20 cellular contexts compared by ENCODE assay signal in the genomic region with DNA sequence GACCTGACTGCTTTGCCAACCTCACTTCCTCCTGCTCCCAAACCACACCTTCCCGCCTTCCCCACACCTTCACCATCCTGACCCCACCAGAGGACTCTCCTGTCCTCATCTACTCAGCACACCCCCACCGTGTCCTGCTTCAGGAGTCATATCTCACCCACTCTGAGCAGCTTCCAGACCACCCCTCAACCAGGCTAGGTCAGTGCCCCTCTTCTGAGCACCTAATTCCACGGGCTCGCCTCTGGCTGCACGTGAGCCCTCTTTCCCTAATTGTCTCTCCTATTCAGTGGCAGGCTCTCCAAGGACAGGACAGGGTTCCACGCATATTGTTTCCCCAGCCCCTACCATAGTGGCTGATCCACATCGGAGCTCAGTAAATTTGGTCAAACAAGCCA. TPM values are rescaled to one million over a fixed set of nuclear protein-coding genes. Genes with fewer than 3 reads are reported as not detected.
A peak's percentile ranks its signal among the peaks of the same experiment; 100 is the strongest.
DNase-seq lines count a peak whose midpoint lies in the region; ATAC-seq, FAIRE-seq and TF ChIP-seq lines count a peak whose summit lies in the region.
"Had no signal": no experiment of that assay in that cellular context is flagged by ENCODE, and none has a peak within 500 bp of the region (broad histone marks: within the 10 kb centered on the region; RNA-seq: fewer than 3 reads in every experiment).

No MANE protein-coding gene starts in this region.

- peak overlapping the region in 1 of 2 experiments; percentile 83; a peak in 2 of 4 replicates for H3K9ac ChIP-seq in K562 (ENCODE audit: insufficient read depth in 1 of 2, low read depth in 2 of 2, low read length in 2 of 2)

- peak overlapping the region; percentile 73; the same call in 2 of the 3 replicates for H3K27ac ChIP-seq in K562 (ENCODE audit: extremely low read depth, low read depth, low read length)
- H3K27ac ChIP-seq: 22Rv1, lower lobe of right lung, psoas muscle had no signal

- peaks cover 67% of the 10 kb centered on the region for H3K79me2 ChIP-seq in K562 (ENCODE audit: control insufficient read depth, insufficient read depth, low read length)

- TF ChIP-seq EP300 in K562 (IDR thresholded peaks at IDR 0.05; ENCODE audit: low read length): no peak

- TF ChIP-seq CTCF in K562 (IDR thresholded peaks at IDR 0.05 in 2 of 3, conservative IDR thresholded peaks at IDR 0.05 in 1 of 3; ENCODE audit: insufficient read depth in 2 of 3, low read depth in 1 of 3, low read length in 3 of 3): no peak

- peaks cover 35 to 39% of the 10 kb centered on the region in 2 experiments; a peak in 4 of 5 replicates for H3K4me1 ChIP-seq in K562 (replicated peaks in 1 of 2; ENCODE audit: control insufficient read depth in 2 of 2, insufficient read depth in 2 of 2, low read length in 2 of 2)

- TF ChIP-seq POLR2A in K562 (conservative IDR thresholded peaks at IDR 0.05): no peak

- no peak for ATAC-seq in K562
- ATAC-seq in GM18858 (IDR thresholded peaks at IDR 0.05; ENCODE audit: unreplicated experiment): no peak
- ATAC-seq: activated CD8-positive, alpha-beta T cell treated with anti-CD3 and anti-CD28 coated beads for 36 hours had no signal

- peak; percentile 45 for DNase-seq in activated CD8-positive, alpha-beta memory T cell treated with anti-CD3 and anti-CD28 coated beads for 24 hours
- DNase-seq in activated CD8-positive, alpha-beta memory T cell treated with anti-CD3 and anti-CD28 coated beads, Interleukin-2, amount 50 U/mL, for 48 hours: no peak
- no peak for DNase-seq in K562 (ENCODE audit: extremely low read depth in 1 of 4, low spot score in 3 of 4)
- DNase-seq in left kidney (ENCODE audit: low read depth, low spot score): peak; percentile 7
- DNase-seq in posterior vena cava (ENCODE audit: low spot score): peak; percentile 44
- no peak for DNase-seq in occipital lobe (lab: John Stamatoyannopoulos, UW)
- DNase-seq in stimulated activated CD4-positive, alpha-beta T cell treated with anti-CD3 and anti-CD28 coated beads, Interleukin-4, amount 100 ng/mL, for 4 hours: no peak
- DNase-seq: activated CD8-positive, alpha-beta T cell treated with anti-CD3 and anti-CD28 coated beads for 36 hours; activated effector memory CD4-positive, alpha-beta T cell treated with anti-CD3 and anti-CD28 coated beads, Interleukin-2, amount 50 U/mL, for 16 hours; activated T-cell treated with anti-CD3 and anti-CD28 coated beads, Interleukin-2, amount 50 U/mL, for 1 hour; lower lobe of right lung; NCI-H1105; NCI-H1930; NCI-H69; psoas muscle had no signal

- CTCF ChIA-PET in K562 (lab: Yijun Ruan, JAX; ENCODE audit: low intra/inter-chr PET ratio): no interaction called here

- peaks cover 69% of the 10 kb centered on the region for H3K36me3 ChIP-seq in K562 (ENCODE audit: control insufficient read depth, insufficient read depth, low read length)
- H3K36me3 ChIP-seq: thoracic aorta had no signal

- peaks cover 17% of the 10 kb centered on the region for H3K9me1 ChIP-seq in K562 (ENCODE audit: control insufficient read depth, insufficient read depth, low read length)

- POLR2A ChIA-PET in K562 (lab: Yijun Ruan, JAX): interaction anchor here (0.6 to 2.0 kb wide), 5 partner anchors 10 to 558 kb away, joined by 3 to 6 read pairs (median 3); a partner anchor contains a TSS

- no peaks in the 10 kb centered on the region for H3K9me3 ChIP-seq in K562 (replicated peaks; ENCODE audit: control insufficient read depth, insufficient read depth, low read depth, low read length)
- H3K9me3 ChIP-seq: lower lobe of right lung, psoas muscle, thoracic aorta had no signal

- FAIRE-seq in K562 (lab: Jason Lieb, UNC): no peak
- FAIRE-seq: GM12878, TTC549 had no signal

- H3K4me3 ChIP-seq in K562: no peak overlapping the region
- H3K4me3 ChIP-seq: GM12878, lower lobe of right lung, psoas muscle, thoracic aorta had no signal

- H4K20me1 ChIP-seq in K562 (replicated peaks; ENCODE audit: control insufficient read depth, insufficient read depth, low read length): peaks cover 25% of the 10 kb centered on the region

- H2AFZ ChIP-seq in K562 (ENCODE audit: low read depth, low read length): no peak overlapping the region

- BruUV-seq in K562 (replicated peaks; lab: Mats Ljungman, UMichigan): no TSS peak

- no peaks in the 10 kb centered on the region for H3K27me3 ChIP-seq in K562 (ENCODE audit: control insufficient read depth in 2 of 2, insufficient read depth in 2 of 2, low read length in 2 of 2)

- intact Hi-C loops in K562 (cut with micrococcal nuclease) (no loop called here), posterior vena cava (cut with DNase I) (loop anchor here in 1 of 2 donors (5.0 kb wide), 1 partner anchor 475 kb away; no protein-coding TSS in a partner anchor)

- TF ChIP-seq RAD21 in K562 (CRISPR knock-in tag; conservative IDR thresholded peaks at IDR 0.05 in 1 of 2, IDR thresholded peaks at IDR 0.05 in 1 of 2): no peak

- H3K4me2 ChIP-seq in K562 (ENCODE audit: insufficient read depth, low read length): peak overlapping the region; percentile 17

- in situ Hi-C loops in K562 (cut with MboI): loop anchor here (25.0 kb wide), 1 partner anchor 880 kb away; a partner anchor contains a TSS

- WGBS in K562 (ENCODE audit: insufficient coverage, low coverage, missing lambda C conversion rate): 76% methylated on average over 7 of the region's 7 CpGs

TF ChIP-seq in K562, 482 proteins besides CTCF, POLR2A, EP300 and RAD21:
- no peak for TF ChIP-seq KDM1A (IDR thresholded peaks at IDR 0.05)
- TF ChIP-seq, protein P1, sequence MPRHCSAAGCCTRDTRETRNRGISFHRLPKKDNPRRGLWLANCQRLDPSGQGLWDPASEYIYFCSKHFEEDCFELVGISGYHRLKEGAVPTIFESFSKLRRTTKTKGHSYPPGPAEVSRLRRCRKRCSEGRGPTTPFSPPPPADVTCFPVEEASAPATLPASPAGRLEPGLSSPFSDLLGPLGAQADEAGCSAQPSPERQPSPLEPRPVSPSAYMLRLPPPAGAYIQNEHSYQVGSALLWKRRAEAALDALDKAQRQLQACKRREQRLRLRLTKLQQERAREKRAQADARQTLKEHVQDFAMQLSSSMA (CRISPR knock-in tag; IDR thresholded peaks at IDR 0.05): no peak
- 0 out of 4 replicates have a peak, but pooled peaks of 1 of the 2 experiments have one; percentile 24 for TF ChIP-seq HDAC1 (IDR thresholded peaks at IDR 0.05)
- no peak for TF ChIP-seq TBP (optimal IDR thresholded peaks at IDR 0.05; ENCODE audit: low read depth, low read length)
- TF ChIP-seq, protein P2, sequence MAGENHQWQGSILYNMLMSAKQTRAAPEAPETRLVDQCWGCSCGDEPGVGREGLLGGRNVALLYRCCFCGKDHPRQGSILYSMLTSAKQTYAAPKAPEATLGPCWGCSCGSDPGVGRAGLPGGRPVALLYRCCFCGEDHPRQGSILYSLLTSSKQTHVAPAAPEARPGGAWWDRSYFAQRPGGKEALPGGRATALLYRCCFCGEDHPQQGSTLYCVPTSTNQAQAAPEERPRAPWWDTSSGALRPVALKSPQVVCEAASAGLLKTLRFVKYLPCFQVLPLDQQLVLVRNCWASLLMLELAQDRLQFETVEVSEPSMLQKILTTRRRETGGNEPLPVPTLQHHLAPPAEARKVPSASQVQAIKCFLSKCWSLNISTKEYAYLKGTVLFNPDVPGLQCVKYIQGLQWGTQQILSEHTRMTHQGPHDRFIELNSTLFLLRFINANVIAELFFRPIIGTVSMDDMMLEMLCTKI (IDR thresholded peaks at IDR 0.05; ENCODE audit: partially characterized antibody): no peak
- TF ChIP-seq EZH2 (IDR thresholded peaks at IDR 0.05; ENCODE audit: borderline replicate concordance, low read depth, low read length): no peak
- TF ChIP-seq HDGF (IDR thresholded peaks at IDR 0.05): 0 out of 2 replicates have a peak, but pooled peaks have one; percentile 24

RNA-seq across cellular contexts. Expression of a gene that starts 4.3 kb away (rescaled TPM):
- total RNA-seq in K562 (2011; cell fraction: chromatin; rRNA removed; ENCODE audit: low replicate concordance): 68.9 and 115 TPM in 2 replicates
- total RNA-seq in K562 (2011; cell fraction: nucleolus; rRNA removed): 69.9 and 73.9 TPM in 2 replicates
- total RNA-seq in K562 (2011; cell fraction: nucleoplasm; rRNA removed): 65.8 and 76.9 TPM in 2 replicates
- 46.3 and 64.7 TPM in 2 replicates for total RNA-seq in K562 (2014; rRNA removed)
- total RNA-seq in K562 (2014; rRNA removed; fragmentation: Illumina TruSeq; extraction: Trizol): 25.4 and 28.5 TPM in 2 replicates
- 30.1 and 31.9 TPM in 2 replicates for total RNA-seq in K562 (2015; rRNA removed; fragmentation: Illumina TruSeq; extraction: Trizol)
- total RNA-seq in K562 (2021): 72.2 and 74.5 TPM in 2 replicates
- polyA plus RNA-seq in K562 (2011; rRNA removed): 46.5 and 50.7 TPM in 2 replicates
- polyA plus RNA-seq in K562 (2011; cell fraction: cytosol; rRNA removed): 43.5 and 86.7 TPM in 2 replicates
- 120 and 181 TPM in 2 replicates for polyA plus RNA-seq in K562 (2011; cell fraction: nucleus; rRNA removed)
- 43.7 and 44.2 TPM in 2 replicates for polyA plus RNA-seq in K562 (2012)
- 36.9 and 41.8 TPM in 2 replicates for polyA plus RNA-seq in K562 (2014; fragmentation: Illumina TruSeq; extraction: Trizol)
- 10 to 100 TPM in 1 of 2 experiments, 1 to 10 TPM in 1; 9.9 to 11.8 TPM for polyA plus RNA-seq in K562 (2014; fragmentation: Nextera tagmentation; extraction: Ambion mirVana)
- 68.8 and 74.3 TPM in 2 replicates for polyA plus RNA-seq in K562 (2014; rRNA removed)
- 27.0 and 35.5 TPM in 2 replicates for polyA minus RNA-seq in K562 (2011; rRNA and poly(A)+ RNA removed)
- 29.9 and 31.2 TPM in 2 replicates for polyA minus RNA-seq in K562 (2011; cell fraction: cytosol; rRNA and poly(A)+ RNA removed)
- polyA minus RNA-seq in K562 (2011; cell fraction: nucleus; rRNA and poly(A)+ RNA removed): 31.0 and 35.3 TPM in 2 replicates
- total RNA-seq in posterior vena cava: 10 to 100 TPM; 15.5 to 18.6 TPM
- 3.9 TPM for total RNA-seq in occipital lobe

RNA-seq across cellular contexts. Expression of a gene that starts 15.4 kb away (rescaled TPM):
- 99.2 and 173 TPM in 2 replicates for total RNA-seq in K562 (2011; cell fraction: chromatin; rRNA removed; ENCODE audit: low replicate concordance)
- total RNA-seq in K562 (2011; cell fraction: nucleolus; rRNA removed): 75.7 and 81.2 TPM in 2 replicates
- 101 and 122 TPM in 2 replicates for total RNA-seq in K562 (2011; cell fraction: nucleoplasm; rRNA removed)
- 36.3 and 39.1 TPM in 2 replicates for total RNA-seq in K562 (2014; rRNA removed)
- total RNA-seq in K562 (2014; rRNA removed; fragmentation: Illumina TruSeq; extraction: Trizol): 44.2 and 51.1 TPM in 2 replicates
- total RNA-seq in K562 (2015; rRNA removed; fragmentation: Illumina TruSeq; extraction: Trizol): 43.6 and 46.8 TPM in 2 replicates
- 38.1 and 39.3 TPM in 2 replicates for total RNA-seq in K562 (2021)
- polyA plus RNA-seq in K562 (2011; rRNA removed): 82.9 and 86.6 TPM in 2 replicates
- 28.4 and 41.1 TPM in 2 replicates for polyA plus RNA-seq in K562 (2011; cell fraction: cytosol; rRNA removed)
- 163 and 207 TPM in 2 replicates for polyA plus RNA-seq in K562 (2011; cell fraction: nucleus; rRNA removed)
- 37.8 and 58.5 TPM in 2 replicates for polyA plus RNA-seq in K562 (2012)
- 42.4 and 45.3 TPM in 2 replicates for polyA plus RNA-seq in K562 (2014; fragmentation: Illumina TruSeq; extraction: Trizol)
- 10 to 100 TPM; 29.7 to 33.7 TPM for polyA plus RNA-seq in K562 (2014; fragmentation: Nextera tagmentation; extraction: Ambion mirVana)
- 45.6 and 49.4 TPM in 2 replicates for polyA plus RNA-seq in K562 (2014; rRNA removed)
- 35.3 and 36.9 TPM in 2 replicates for polyA minus RNA-seq in K562 (2011; rRNA and poly(A)+ RNA removed)
- polyA minus RNA-seq in K562 (2011; cell fraction: cytosol; rRNA and poly(A)+ RNA removed): 12.0 and 15.8 TPM in 2 replicates
- polyA minus RNA-seq in K562 (2011; cell fraction: nucleus; rRNA and poly(A)+ RNA removed): 32.7 and 49.1 TPM in 2 replicates
- 10 to 100 TPM; 16.1 to 17.6 TPM for total RNA-seq in posterior vena cava
- total RNA-seq in occipital lobe: 1.2 TPM

Comparison
In these comparisons a context has a peak if more than half of its experiments do, and no peak if none do; other contexts are left out.
1. DNase-seq: peak in activated CD8-positive, alpha-beta memory T cell treated with anti-CD3 and anti-CD28 coated beads for 24 hours (single experiment), left kidney (single experiment) and posterior vena cava (single experiment); none in activated CD8-positive, alpha-beta memory T cell treated with anti-CD3 and anti-CD28 coated beads, Interleukin-2, amount 50 U/mL, for 48 hours (single experiment), K562 (0 of 4), occipital lobe (single experiment) and stimulated activated CD4-positive, alpha-beta T cell treated with anti-CD3 and anti-CD28 coated beads, Interleukin-4, amount 100 ng/mL, for 4 hours (0 of 2).